ENCODE assay signal across 12 cellular contexts in the genomic region with DNA sequence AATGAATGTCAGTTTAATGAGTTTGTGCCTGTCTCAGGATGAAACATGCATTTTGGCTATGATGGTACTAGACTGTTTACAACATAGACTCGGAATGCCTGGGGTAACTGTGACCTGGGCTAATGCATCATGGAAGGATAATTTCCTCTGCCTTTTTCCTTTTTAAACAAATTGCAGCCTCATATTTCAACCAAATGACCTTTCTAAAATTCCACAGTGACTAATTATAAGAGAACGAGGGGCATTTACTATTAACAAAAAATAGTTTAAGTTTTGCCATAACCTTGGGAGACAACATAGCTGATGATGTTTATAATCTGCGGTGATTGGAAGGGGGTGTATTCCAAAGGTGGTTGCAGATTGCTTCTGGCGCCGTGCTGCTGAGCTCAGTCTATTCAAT.
"Had no signal": no experiment of that assay in that cellular context is flagged by ENCODE, and none has a peak within 500 bp of the region (broad histone marks: within the 10 kb centered on the region; RNA-seq: fewer than 3 reads in every experiment).

No MANE protein-coding gene starts in this region.

- H3K4me3 Mint-ChIP-seq: activated CD8-positive, alpha-beta memory T cell treated with anti-CD3 and anti-CD28 coated beads, Interleukin-2, amount 10 ng/mL, durations not matched to agents 7 days and 5 days; activated T-cell treated with anti-CD3 and anti-CD28 coated beads, Interleukin-2, amount 50 U/mL, for 4 hours; neural crest cell; stimulated activated naive CD8-positive, alpha-beta T cell treated with anti-CD3 and anti-CD28 coated beads, Interleukin-15, Interleukin-2, amounts not matched to agents 100 ng/mL and 50 ng/mL, for 24 hours; T-helper 2 cell treated with Interferon-gamma antibody and Interleukin-4, amounts not matched to agents 5 μg/mL and 100 μg/mL, for 36 hours had no signal

- H3K4me3 ChIP-seq: breast epithelium, esophagus muscularis mucosa had no signal

- H3K36me3 ChIP-seq: breast epithelium, esophagus muscularis mucosa had no signal

- H3K9me3 Mint-ChIP-seq: neural crest cell had no signal

- H3K9ac ChIP-seq: parathyroid adenoma had no signal

- H3K27ac Mint-ChIP-seq: activated CD8-positive, alpha-beta memory T cell treated with anti-CD3 and anti-CD28 coated beads, Interleukin-2, amount 10 ng/mL, durations not matched to agents 7 days and 5 days; activated naive CD4-positive, alpha-beta T cell treated with anti-CD3 and anti-CD28 coated beads, Interleukin-2, amount 50 U/mL, for 72 hours; stimulated activated naive CD8-positive, alpha-beta T cell treated with anti-CD3 and anti-CD28 coated beads, Interleukin-15, Interleukin-2, amounts not matched to agents 100 ng/mL and 50 ng/mL, for 24 hours; T-helper 2 cell treated with Interferon-gamma antibody and Interleukin-4, amounts not matched to agents 5 μg/mL and 100 μg/mL, for 36 hours had no signal

- H3K27me3 ChIP-seq: breast epithelium, esophagus muscularis mucosa had no signal

- DNase-seq: activated CD4-positive, alpha-beta T cell treated with anti-CD3 and anti-CD28 coated beads, Interleukin-2, amount 50 U/mL, for 4 hours; activated CD8-positive, alpha-beta memory T cell treated with anti-CD3 and anti-CD28 coated beads, Interleukin-2, amount 10 ng/mL, durations not matched to agents 7 days and 5 days; activated effector memory CD4-positive, alpha-beta T cell treated with anti-CD3 and anti-CD28 coated beads, Interleukin-2, amount 50 U/mL, for 16 hours; activated T-cell treated with anti-CD3 and anti-CD28 coated beads, Interleukin-2, amount 50 U/mL, for 4 hours; stimulated activated CD4-positive, alpha-beta T cell treated with anti-CD3 and anti-CD28 coated beads, Interleukin-4, amount 100 ng/mL, for 24 hours had no signal

- H3K9me3 ChIP-seq: breast epithelium, esophagus muscularis mucosa had no signal

- H3K4me1 Mint-ChIP-seq: activated CD8-positive, alpha-beta memory T cell treated with anti-CD3 and anti-CD28 coated beads, Interleukin-2, amount 10 ng/mL, durations not matched to agents 7 days and 5 days; neural crest cell had no signal

- H3K36me3 Mint-ChIP-seq: activated CD8-positive, alpha-beta memory T cell treated with anti-CD3 and anti-CD28 coated beads, Interleukin-2, amount 10 ng/mL, durations not matched to agents 7 days and 5 days had no signal

- H3K27ac ChIP-seq: breast epithelium, esophagus muscularis mucosa, parathyroid adenoma had no signal

- H3K79me2 ChIP-seq: parathyroid adenoma had no signal

- ATAC-seq: activated CD8-positive, alpha-beta memory T cell treated with anti-CD3 and anti-CD28 coated beads, Interleukin-2, amount 10 ng/mL, durations not matched to agents 7 days and 5 days; activated naive CD4-positive, alpha-beta T cell treated with anti-CD3 and anti-CD28 coated beads, Interleukin-2, amount 50 U/mL, for 72 hours; activated T-cell treated with anti-CD3 and anti-CD28 coated beads, Interleukin-2, amount 50 U/mL, for 4 hours had no signal

- H2AFZ ChIP-seq: parathyroid adenoma had no signal

- H3K27me3 Mint-ChIP-seq: activated CD8-positive, alpha-beta memory T cell treated with anti-CD3 and anti-CD28 coated beads, Interleukin-2, amount 10 ng/mL, durations not matched to agents 7 days and 5 days; stimulated activated naive CD8-positive, alpha-beta T cell treated with anti-CD3 and anti-CD28 coated beads, Interleukin-15, Interleukin-2, amounts not matched to agents 100 ng/mL and 50 ng/mL, for 24 hours had no signal

- H3K4me1 ChIP-seq: breast epithelium, esophagus muscularis mucosa, parathyroid adenoma had no signal
